In genomic region chr7:66167773-66168367, GRCh38 we compare ENCODE assay signal across 11 cellular contexts. TPM values are rescaled to one million over a fixed set of nuclear protein-coding genes. Genes with fewer than 3 reads are reported as not detected.
A peak's percentile ranks its signal among the peaks of the same experiment; 100 is the strongest.
DNase-seq lines count a peak whose midpoint lies in the region; ATAC-seq and TF ChIP-seq lines count a peak whose summit lies in the region.
"Had no signal": no experiment of that assay in that cellular context is flagged by ENCODE, and none has a peak within 500 bp of the region (broad histone marks: within the 10 kb centered on the region; RNA-seq: fewer than 3 reads in every experiment).

No MANE protein-coding gene starts in this region.

- ATAC-seq in GM18520 (IDR thresholded peaks at IDR 0.05; ENCODE audit: unreplicated experiment): no peak
- ATAC-seq in GM19351 (IDR thresholded peaks at IDR 0.05; ENCODE audit: unreplicated experiment): no peak
- ATAC-seq: activated CD8-positive, alpha-beta memory T cell treated with anti-CD3 and anti-CD28 coated beads, Interleukin-2, amount 10 ng/mL, durations not matched to agents 7 days and 5 days; body of pancreas had no signal

- in situ Hi-C loops in brain microvascular endothelial cell (cut with HindIII; ENCODE audit: low pct_ligation_motif_present, low sequenced_read_pairs): no loop called here

- H3K4me1 ChIP-seq in colonic mucosa: no peaks in the 10 kb centered on the region
- H3K4me1 ChIP-seq: body of pancreas had no signal

- no peaks in the 10 kb centered on the region for H3K9me3 ChIP-seq in colonic mucosa
- H3K9me3 ChIP-seq: body of pancreas had no signal

- H3K36me3 ChIP-seq in brain microvascular endothelial cell (replicated peaks): no peaks in the 10 kb centered on the region
- H3K36me3 ChIP-seq in colonic mucosa: no peaks in the 10 kb centered on the region

- no peak overlapping the region for H3K9ac ChIP-seq in colonic mucosa (ENCODE audit: low read depth in 2 of 2, low read length in 2 of 2)

- H3K27me3 ChIP-seq in brain microvascular endothelial cell (replicated peaks) (no peaks in the 10 kb centered on the region), colonic mucosa (no peaks in the 10 kb centered on the region)
- H3K27me3 ChIP-seq: body of pancreas, hepatocyte had no signal

- intact Hi-C loops in colonic mucosa (cut with DNase I): no loop called here

- DNase-seq in NCI-H1092 treated with DMSO at 0.1 percent for 48 hours (lab: John Stamatoyannopoulos, UW) (peak; percentile 46), NCI-H1092 (lab: John Stamatoyannopoulos, UW) (no peak), NCI-H345 (lab: John Stamatoyannopoulos, UW) (peak; percentile 72), brain microvascular endothelial cell (peak; percentile 78), renal cortical epithelial cell (ENCODE audit: low read depth) (peak; percentile 29), colonic mucosa (no peak)
- DNase-seq: activated CD8-positive, alpha-beta memory T cell treated with anti-CD3 and anti-CD28 coated beads, Interleukin-2, amount 10 ng/mL, durations not matched to agents 7 days and 5 days; body of pancreas had no signal

- no peak overlapping the region for H3K4me3 ChIP-seq in brain microvascular endothelial cell (ENCODE audit: low read depth, low read length)
- no peak overlapping the region for H3K4me3 ChIP-seq in colonic mucosa
- H3K4me3 ChIP-seq: body of pancreas, hepatocyte had no signal

- no peak for TF ChIP-seq CTCF in brain microvascular endothelial cell (IDR thresholded peaks at IDR 0.05; ENCODE audit: low read depth, low read length, missing control alignments)
- no peak for TF ChIP-seq CTCF in colonic mucosa (IDR thresholded peaks at IDR 0.05)

- H3K27ac ChIP-seq in brain microvascular endothelial cell: no peak overlapping the region
- no peak overlapping the region for H3K27ac ChIP-seq in colonic mucosa
- H3K27ac ChIP-seq: body of pancreas, hepatocyte had no signal

RNA-seq across cellular contexts. Expression of gene TPST1, which starts 37.3 kb away (rescaled TPM):
- total RNA-seq in renal cortical epithelial cell (29.5 and 82.1 TPM in 2 replicates), colonic mucosa (1 to 10 TPM; 3.6 to 6.1 TPM)

RNA-seq across cellular contexts. Expression of gene CRCP, which starts 53.2 kb away (rescaled TPM):
- 39.5 and 64.1 TPM in 2 replicates for total RNA-seq in renal cortical epithelial cell
- 10 to 100 TPM; 33.0 to 34.4 TPM for total RNA-seq in colonic mucosa

Comparison
In these comparisons a context has a peak if more than half of its experiments do, and no peak if none do; other contexts are left out.
1. DNase-seq: peak in NCI-H1092 treated with DMSO at 0.1 percent for 48 hours (single experiment), NCI-H345 (single experiment), brain microvascular endothelial cell (single experiment) and renal cortical epithelial cell (single experiment); none in NCI-H1092 (single experiment) and colonic mucosa (single experiment).